Comparison of ENCODE assay signal across 8 cellular contexts in the genomic region with DNA sequence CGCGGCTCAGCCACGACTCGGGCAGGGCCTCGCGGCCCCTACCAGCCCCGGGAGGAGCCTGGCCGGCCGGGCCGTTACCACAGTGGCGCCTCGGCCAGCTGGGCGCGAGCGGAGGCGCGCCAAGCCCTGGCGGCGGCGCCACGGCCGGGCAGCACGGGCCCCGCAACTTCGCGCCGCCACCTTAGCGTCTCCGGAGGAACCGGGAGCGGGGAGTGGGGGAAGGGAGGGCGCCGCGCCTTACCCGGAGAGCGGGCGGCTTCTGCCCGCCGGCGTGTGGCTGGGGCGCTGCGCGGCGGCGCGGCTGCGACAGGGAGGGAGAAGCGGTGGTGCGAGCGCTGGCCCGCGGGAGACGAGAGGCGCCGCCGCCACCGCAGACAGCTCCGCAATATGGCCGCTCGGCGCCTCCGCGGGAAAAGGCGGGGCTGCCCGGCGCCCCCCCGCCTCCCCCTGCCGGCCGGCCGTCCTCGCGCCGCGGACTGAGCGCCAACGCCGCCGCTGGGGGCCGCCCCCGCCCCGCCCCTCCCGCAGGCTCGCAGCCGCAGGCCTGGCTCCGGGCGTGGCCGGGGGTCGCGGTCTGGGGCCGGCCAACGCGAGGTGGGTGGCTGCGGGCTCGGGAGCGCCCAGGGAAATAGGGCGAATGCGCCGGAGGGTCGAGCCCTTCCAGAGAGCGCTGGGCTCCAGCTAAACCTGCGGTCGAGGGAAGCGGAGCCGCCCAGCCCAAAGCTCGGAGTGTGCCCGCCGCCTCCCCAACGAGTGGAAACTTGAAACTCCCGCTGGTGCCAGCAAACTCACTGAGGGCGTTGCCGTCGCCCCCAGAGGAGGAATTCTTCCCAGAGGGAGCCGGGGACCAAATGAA. TPM values are rescaled to one million over a fixed set of nuclear protein-coding genes. Genes with fewer than 3 reads are reported as not detected.
DNase-seq lines count a peak whose midpoint lies in the region; ATAC-seq and TF ChIP-seq lines count a peak whose summit lies in the region.

A gene (minus strand): TSS at position 389 of the 856 bp plus-strand sequence. CDS start 16,922 bp downstream, outside the sequence.

- peak within 1 kb of the TSS; percentile 96 for H3K27ac ChIP-seq in C4-2B
- H3K27ac ChIP-seq in endodermal cell (ENCODE audit: low read depth, low read length), result peak within 1 kb of the TSS; percentile 86
- H3K27ac ChIP-seq in mesenchymal stem cell (ENCODE audit: low read length, poor library complexity, severe bottlenecking), result peak within 1 kb of the TSS; percentile 79

- no peaks in the 10 kb centered on the region for H3K27me3 ChIP-seq in endodermal cell (ENCODE audit: control insufficient read depth, insufficient read depth, low read length, poor library complexity, severe bottlenecking)
- no peaks in the 10 kb centered on the region for H3K27me3 ChIP-seq in mesenchymal stem cell (ENCODE audit: control insufficient read depth in 1 of 2, insufficient read depth in 1 of 2, low read length in 2 of 2)

- peak; percentile 66 for TF ChIP-seq POLR2A in GM19193 (IDR thresholded peaks at IDR 0.05; ENCODE audit: extremely low read depth, insufficient read depth, insufficient read length)

- H3K9me3 ChIP-seq in endodermal cell (ENCODE audit: control insufficient read depth, low read length), result peaks cover 18% of the 10 kb centered on the region
- no peaks in the 10 kb centered on the region for H3K9me3 ChIP-seq in mesenchymal stem cell (ENCODE audit: control insufficient read depth, low read length)

- peaks cover 46% of the 10 kb centered on the region for H3K4me1 Mint-ChIP-seq in endodermal cell

- H3K27ac Mint-ChIP-seq in endodermal cell, result peak within 1 kb of the TSS; percentile 86

- peak within 1 kb of the TSS; percentile 94 to 99 for H3K18ac ChIP-seq in mesenchymal stem cell (ENCODE audit: low read depth in 1 of 2, low read length in 2 of 2)

- H3K9me3 Mint-ChIP-seq in endodermal cell, result peaks cover 20% of the 10 kb centered on the region

- no peaks in the 10 kb centered on the region for H3K79me1 ChIP-seq in mesenchymal stem cell (replicated peaks; ENCODE audit: low read length, poor library complexity, severe bottlenecking)

- H3K4me3 Mint-ChIP-seq in endodermal cell, result peak within 1 kb of the TSS; percentile 77

- H2BK5ac ChIP-seq in mesenchymal stem cell (ENCODE audit: low read depth, low read length, poor library complexity, severe bottlenecking), result peak within 1 kb of the TSS; percentile 95

- H3K14ac ChIP-seq in mesenchymal stem cell (ENCODE audit: low read length in 2 of 2), result peak within 1 kb of the TSS; percentile 65 to 74

- peak; percentile 40 for TF ChIP-seq CTCF in C4-2B (conservative IDR thresholded peaks at IDR 0.05)
- peak; percentile 27 for TF ChIP-seq CTCF in endodermal cell (conservative IDR thresholded peaks at IDR 0.05)

- H2AFZ ChIP-seq in mesenchymal stem cell (ENCODE audit: low read depth, low read length), result peak within 1 kb of the TSS; percentile 92

- H3K23ac ChIP-seq in mesenchymal stem cell (ENCODE audit: low read length in 2 of 2), result peak within 1 kb of the TSS; percentile 81 to 94

- H3K4me2 ChIP-seq in mesenchymal stem cell (ENCODE audit: low read length, poor library complexity, severe bottlenecking), result peak within 1 kb of the TSS; percentile 94

- DNase-seq in NCI-H774 (lab: John Stamatoyannopoulos, UW), result peak; percentile 71
- DNase-seq in activated CD8-positive, alpha-beta memory T cell treated with anti-CD3 and anti-CD28 coated beads for 4 hours (ENCODE audit: low read depth in 2 of 2), result peak; percentile 6 to 16
- DNase-seq in endodermal cell, result peak; percentile 94
- peak; percentile 74 for DNase-seq in mesenchymal stem cell
- peak; percentile 26 for DNase-seq in stimulated activated CD8-positive, alpha-beta memory T cell treated with anti-CD3 and anti-CD28 coated beads, Interleukin-12 subunit alpha, Interleukin-12 subunit beta, amount 100 ng/mL, for 24 hours (ENCODE audit: extremely low read depth)

- H2AK5ac ChIP-seq in mesenchymal stem cell (ENCODE audit: low read length, severe bottlenecking), result peak within 1 kb of the TSS; percentile 54

- peak within 1 kb of the TSS; percentile 89 for H2BK120ac ChIP-seq in mesenchymal stem cell (ENCODE audit: low read depth, low read length)

- peaks cover 9% of the 10 kb centered on the region for H3K36me3 Mint-ChIP-seq in endodermal cell (ENCODE audit: low read depth)

- H4K91ac ChIP-seq in mesenchymal stem cell (ENCODE audit: low read length), result peak within 1 kb of the TSS; percentile 95

- ATAC-seq in HG03354 (IDR thresholded peaks at IDR 0.05; ENCODE audit: poor library complexity, severe bottlenecking, unreplicated experiment), result peak; percentile 81

- H3K4me3 ChIP-seq in endodermal cell (ENCODE audit: low read length) (peak within 1 kb of the TSS; percentile 91), mesenchymal stem cell (ENCODE audit: insufficient read depth in 1 of 2, low read depth in 1 of 2, low read length in 2 of 2) (peak within 1 kb of the TSS; percentile 88 to 95)

- H3K4me1 ChIP-seq in endodermal cell (ENCODE audit: control insufficient read depth, insufficient read depth, low read length) (peaks cover 3% of the 10 kb centered on the region), mesenchymal stem cell (ENCODE audit: control insufficient read depth, insufficient read depth, low read depth, low read length) (peaks cover 8% of the 10 kb centered on the region)

- peak within 1 kb of the TSS; percentile 91 to 97 for H3K4ac ChIP-seq in mesenchymal stem cell (ENCODE audit: low read depth in 1 of 2, low read length in 2 of 2)

- H3K9ac ChIP-seq in endodermal cell (ENCODE audit: extremely low read depth, low read length, poor library complexity, severe bottlenecking) (peak within 1 kb of the TSS; percentile 89), mesenchymal stem cell (ENCODE audit: low read length) (peak within 1 kb of the TSS; percentile 93)

- H3K36me3 ChIP-seq in endodermal cell (ENCODE audit: control insufficient read depth, insufficient read depth, low read length) (peaks cover 3% of the 10 kb centered on the region), mesenchymal stem cell (ENCODE audit: control insufficient read depth in 1 of 2, insufficient read depth in 2 of 2, low read depth in 1 of 2, low read length in 2 of 2) (peaks cover 0 to 2% of the 10 kb centered on the region in 2 experiments)

- H2BK12ac ChIP-seq in mesenchymal stem cell (ENCODE audit: low read length in 2 of 2), result peak within 1 kb of the TSS in 1 of 2 experiments; percentile 84

- no peaks in the 10 kb centered on the region for H3K27me3 Mint-ChIP-seq in endodermal cell (ENCODE audit: insufficient read depth)

- H2BK15ac ChIP-seq in mesenchymal stem cell (ENCODE audit: low read depth, poor library complexity, severe bottlenecking), result peak within 1 kb of the TSS; percentile 69

- H4K8ac ChIP-seq in mesenchymal stem cell (ENCODE audit: low read length), result peak within 1 kb of the TSS; percentile 94

- 0% methylated on average over 30 to 113 of the region's 113 CpGs for WGBS in endodermal cell (ENCODE audit: insufficient coverage in 1 of 2, insufficient read length in 1 of 2), 2 experiments
- under 1% methylated on average over 65 of the region's 113 CpGs for WGBS in mesenchymal stem cell

RNA-seq across cellular contexts. Expression of the gene that starts here (rescaled TPM):
- total RNA-seq in endodermal cell, result 100 to 1,000 TPM; 121 to 127 TPM
- polyA plus RNA-seq in endodermal cell (2013, experiment 1 of 2), result 120 TPM
- 141 TPM for polyA plus RNA-seq in endodermal cell (2013, experiment 2 of 2)
- polyA plus RNA-seq in mesenchymal stem cell (2013, experiment 1 of 2), result 84.4 TPM
- polyA plus RNA-seq in mesenchymal stem cell (2013, experiment 2 of 2), result 83.4 TPM

Comparison
In these comparisons a context has a peak if more than half of its experiments do, and no peak if none do; other contexts are left out.
1. Peak in every context shown above with its lines: DNase-seq, ATAC-seq, H3K4me3 ChIP-seq and H3K27ac ChIP-seq.
2. DNase-seq: peak in every context shown above with its lines; median percentile 94 in endodermal cell; 74 in mesenchymal stem cell; 71 in NCI-H774; 26 in stimulated activated CD8-positive, alpha-beta memory T cell treated with anti-CD3 and anti-CD28 coated beads, Interleukin-12 subunit alpha, Interleukin-12 subunit beta, amount 100 ng/mL, for 24 hours; 11 in activated CD8-positive, alpha-beta memory T cell treated with anti-CD3 and anti-CD28 coated beads for 4 hours.